ENCODE assay signal across 2 cellular contexts in genomic region chr7:42932861-42933591, GRCh38.
TF ChIP-seq lines count a peak whose summit lies in the region.

No MANE protein-coding gene starts in this region.

TF ChIP-seq in GM12891, 5 proteins besides CTCF, POLR2A, EP300 and RAD21 (continued from another document):
- TF ChIP-seq PAX5 (IDR thresholded peaks at IDR 0.05; ENCODE audit: insufficient read depth, low read length, severe bottlenecking) (no peak), POU2F2 (IDR thresholded peaks at IDR 0.05; ENCODE audit: low read depth, low read length) (no peak), TAF1 (IDR thresholded peaks at IDR 0.05; ENCODE audit: low read depth, low read length) (no peak)
TF ChIP-seq in GM12891: peak in this region for 0.

TF ChIP-seq in endothelial cell of umbilical vein, 7 proteins besides CTCF, POLR2A, EP300 and RAD21 (continued from another document):
- TF ChIP-seq EZH2 (IDR thresholded peaks at IDR 0.05; ENCODE audit: borderline replicate concordance, low read depth, low read length, severe bottlenecking) (no peak), GATA2 (IDR thresholded peaks at IDR 0.05; ENCODE audit: insufficient read depth, insufficient read length, low read depth, low read length) (no peak), FOS (IDR thresholded peaks at IDR 0.05; ENCODE audit: borderline replicate concordance, insufficient read depth, low read length) (no peak)
TF ChIP-seq in endothelial cell of umbilical vein: peak in this region for 1.
